Comparison of ENCODE assay signal across 19 cellular contexts in genomic region chr6:142419071-142419470, GRCh38.
"Had no signal": no experiment of that assay in that cellular context is flagged by ENCODE, and none has a peak within 500 bp of the region (broad histone marks: within the 10 kb centered on the region; RNA-seq: fewer than 3 reads in every experiment).

No MANE protein-coding gene starts in this region.

- H3K4me3 ChIP-seq: coronary artery, dorsolateral prefrontal cortex, esophagus muscularis mucosa, gastrocnemius medialis, heart right ventricle, left lung, lower lobe of right lung had no signal

- ATAC-seq: gastrocnemius medialis, heart right ventricle, left cardiac atrium, left lung, left ventricle myocardium superior, lower lobe of right lung had no signal

- H3K9me3 ChIP-seq: esophagus muscularis mucosa, gastrocnemius medialis, heart right ventricle, left lung, lower lobe of right lung had no signal

- H3K27ac ChIP-seq: coronary artery, dorsolateral prefrontal cortex, esophagus muscularis mucosa, gastrocnemius medialis, heart right ventricle, left lung, lower lobe of right lung had no signal

- H3K27me3 ChIP-seq: dorsolateral prefrontal cortex, esophagus muscularis mucosa, gastrocnemius medialis, heart right ventricle, left lung had no signal

- DNase-seq: dermis blood vessel endothelial cell; dorsolateral prefrontal cortex; effector CD4-positive, alpha-beta T cell; effector memory CD4-positive, alpha-beta T cell; foreskin fibroblast; foreskin melanocyte; gastrocnemius medialis; glutamatergic neuron; head of caudate nucleus; heart right ventricle; hippocampal formation; left cardiac atrium; left lung; left ventricle myocardium superior; lower lobe of right lung; mesendoderm; midbrain had no signal

- H3K36me3 ChIP-seq: esophagus muscularis mucosa, gastrocnemius medialis, heart right ventricle had no signal

- H3K4me1 ChIP-seq: gastrocnemius medialis, left lung, lower lobe of right lung had no signal
